ENCODE assay signal across 24 cellular contexts in genomic region chr10:44280615-44281014, GRCh38.
DNase-seq lines count a peak whose midpoint lies in the region; ATAC-seq and TF ChIP-seq lines count a peak whose summit lies in the region.
"Had no signal": no experiment of that assay in that cellular context is flagged by ENCODE, and none has a peak within 500 bp of the region (broad histone marks: within the 10 kb centered on the region; RNA-seq: fewer than 3 reads in every experiment).

No MANE protein-coding gene starts in this region.

- TF ChIP-seq CTCF in ascending aorta (IDR thresholded peaks at IDR 0.05) (no peak), heart right ventricle (IDR thresholded peaks at IDR 0.05) (no peak), suprapubic skin (IDR thresholded peaks at IDR 0.05) (no peak), foreskin fibroblast (IDR thresholded peaks at IDR 0.05; ENCODE audit: low read depth, low read length) (no peak)

- peak; percentile 26 for DNase-seq in EH (ENCODE audit: low read depth)
- no peak for DNase-seq in ascending aorta (ENCODE audit: low spot score in 2 of 2)
- DNase-seq in heart right ventricle = no peak
- DNase-seq in suprapubic skin (ENCODE audit: low spot score in 2 of 2) = no peak
- DNase-seq in foreskin fibroblast = no peak
- no peak for DNase-seq in NOMO-1 treated with dmso at 0.1 percent for 144 hours (lab: John Stamatoyannopoulos, UW; ENCODE audit: unreplicated experiment)
- DNase-seq: activated CD4-positive, alpha-beta T cell treated with anti-CD3 and anti-CD28 coated beads for 1 hour; activated CD8-positive, alpha-beta T cell treated with anti-CD3 and anti-CD28 coated beads, Interleukin-2, amount 10 ng/mL, durations not matched to agents 7 days and 5 days; activated effector memory CD4-positive, alpha-beta T cell treated with Interleukin-2 at 50 U/mL for 16 hours; activated naive CD8-positive, alpha-beta T cell treated with anti-CD3 and anti-CD28 coated beads for 36 hours; activated T-cell treated with anti-CD3 and anti-CD28 coated beads for 4 hours; COR-L47; DND-41; GOT3; MV-4-11; NCI-H1436 treated with DMSO at 0.1 percent for 48 hours; NCI-H82; posterior cingulate gyrus; stimulated activated CD4-positive, alpha-beta T cell treated with anti-CD3 and anti-CD28 coated beads, Interleukin-4, amount 100 ng/mL, for 4 hours; testis had no signal

- intact Hi-C loops in ascending aorta (cut with DNase I) = no loop called here
- intact Hi-C loops in heart right ventricle (cut with DNase I) = no loop called here

- H3K27me3 ChIP-seq in ascending aorta = no peaks in the 10 kb centered on the region
- no peaks in the 10 kb centered on the region for H3K27me3 ChIP-seq in heart right ventricle
- no peaks in the 10 kb centered on the region for H3K27me3 ChIP-seq in suprapubic skin
- H3K27me3 ChIP-seq: BLaER1 treated with 17β-estradiol and CSF1 and Interleukin-3, amounts not matched to agents 10 nM and 100 nM; heart left ventricle; neural progenitor cell; testis had no signal

- H3K36me3 ChIP-seq in ascending aorta = no peaks in the 10 kb centered on the region
- no peaks in the 10 kb centered on the region for H3K36me3 ChIP-seq in heart right ventricle
- H3K36me3 ChIP-seq in suprapubic skin = no peaks in the 10 kb centered on the region
- H3K36me3 ChIP-seq: BLaER1 treated with 17β-estradiol and CSF1 and Interleukin-3, amounts not matched to agents 10 nM and 100 nM; heart left ventricle; neural progenitor cell had no signal

- no peaks in the 10 kb centered on the region for H3K9me3 ChIP-seq in ascending aorta
- peaks cover 0 to 12% (median 0%) of the 10 kb centered on the region in 11 donors for H3K9me3 ChIP-seq in heart right ventricle
- H3K9me3 ChIP-seq in suprapubic skin = no peaks in the 10 kb centered on the region
- H3K9me3 ChIP-seq: testis had no signal

- no peaks in the 10 kb centered on the region for H3K4me1 ChIP-seq in ascending aorta
- peaks cover 0 to 26% (median 11%) of the 10 kb centered on the region in 9 donors for H3K4me1 ChIP-seq in heart right ventricle
- peaks cover 24% of the 10 kb centered on the region for H3K4me1 ChIP-seq in suprapubic skin
- H3K4me1 ChIP-seq: testis had no signal

- TF ChIP-seq EP300 in suprapubic skin (IDR thresholded peaks at IDR 0.05) = no peak

- H3K27ac ChIP-seq in ascending aorta (peak overlapping the region; percentile 70 to 74), heart right ventricle (peak overlapping the region in 6 of 10 donors; percentile 1 to 43 (median 20)), suprapubic skin (peak overlapping the region; percentile 34)
- H3K27ac ChIP-seq: BLaER1 treated with 17β-estradiol and CSF1 and Interleukin-3, amounts not matched to agents 10 nM and 100 nM; neural progenitor cell; testis had no signal

- H3K4me3 ChIP-seq in ascending aorta (peak overlapping the region in 1 of 2 donors; percentile 21), heart right ventricle (no peak overlapping the region), suprapubic skin (no peak overlapping the region), foreskin fibroblast (ENCODE audit: low read depth in 1 of 2, low read length in 2 of 2) (no peak overlapping the region)
- H3K4me3 ChIP-seq: BLaER1 treated with 17β-estradiol and CSF1 and Interleukin-3, amounts not matched to agents 10 nM and 100 nM; heart left ventricle; neural progenitor cell; testis had no signal

- ATAC-seq in heart right ventricle (peak in 2 of 8 donors; percentile 8 to 14), HG03108 (IDR thresholded peaks at IDR 0.05; ENCODE audit: unreplicated experiment) (no peak)
- ATAC-seq: activated CD8-positive, alpha-beta T cell treated with anti-CD3 and anti-CD28 coated beads, Interleukin-2, amount 10 ng/mL, durations not matched to agents 7 days and 5 days had no signal

- 76 to 83% methylated on average over 4 of the region's 4 CpGs for WGBS in heart right ventricle, 2 donors
- 58% methylated on average over 4 of the region's 4 CpGs for WGBS in suprapubic skin

- TF ChIP-seq POLR2A in suprapubic skin (IDR thresholded peaks at IDR 0.05) = no peak

Comparison
In these comparisons a context has a peak if more than half of its experiments do, and no peak if none do; other contexts are left out.
1. H3K27ac ChIP-seq: peak in every context shown above with its lines; median percentile 72 in ascending aorta; 34 in suprapubic skin; 20 in heart right ventricle.